In the genomic region with DNA sequence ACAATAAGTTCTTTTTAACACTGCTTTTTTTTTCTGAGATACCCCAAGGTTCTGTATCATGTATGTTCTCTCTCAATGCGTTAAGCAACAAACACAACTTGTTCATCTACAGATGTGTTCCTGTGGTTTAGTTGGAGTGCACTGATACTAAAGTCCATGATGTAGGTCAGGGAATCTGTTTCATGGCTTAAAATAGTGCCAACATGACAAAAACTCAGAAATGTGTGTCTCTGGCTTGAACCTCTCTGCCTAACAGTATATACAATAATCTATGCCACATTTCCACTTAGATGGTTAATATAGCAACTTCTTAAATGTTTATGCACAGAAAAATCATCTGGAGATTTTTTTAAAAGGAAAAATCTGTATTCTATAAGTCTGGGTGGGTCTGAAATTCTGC, we compare ENCODE assay signal across 23 cellular contexts. TPM values are rescaled to one million over a fixed set of nuclear protein-coding genes. Genes with fewer than 3 reads are reported as not detected.
"Had no signal": no experiment of that assay in that cellular context is flagged by ENCODE, and none has a peak within 500 bp of the region (broad histone marks: within the 10 kb centered on the region; RNA-seq: fewer than 3 reads in every experiment).

No MANE protein-coding gene starts in this region.

- H3K27ac Mint-ChIP-seq: activated B cell treated with CpG ODN at 0.5 μM for 24 hours; activated CD4-positive, alpha-beta T cell treated with anti-CD3 and anti-CD28 coated beads, Interleukin-2, amount 10 ng/mL, durations not matched to agents 24 days and 14 days; activated CD8-positive, alpha-beta memory T cell treated with anti-CD3 and anti-CD28 coated beads, Interleukin-2, amount 10 ng/mL, durations not matched to agents 7 days and 5 days; activated naive CD4-positive, alpha-beta T cell treated with anti-CD3 and anti-CD28 coated beads for 36 hours; activated naive CD8-positive, alpha-beta T cell; activated T-helper 17 cell treated with anti-CD3 and anti-CD28 coated beads, Interleukin-2, amount 50 U/mL, for 72 hours; T-helper 17 cell had no signal

- H3K36me3 ChIP-seq: brain microvascular endothelial cell, cardiac muscle cell had no signal

- H3K27me3 ChIP-seq: brain microvascular endothelial cell, cardiac muscle cell had no signal

- ATAC-seq: activated CD8-positive, alpha-beta memory T cell treated with anti-CD3 and anti-CD28 coated beads, Interleukin-2, amount 10 ng/mL, durations not matched to agents 7 days and 5 days; activated T-cell treated with anti-CD3 and anti-CD28 coated beads, Interleukin-2, amount 50 U/mL, for 4 hours; activated T-helper 17 cell treated with anti-CD3 and anti-CD28 coated beads, Interleukin-2, amount 50 U/mL, for 72 hours; T-helper 17 cell had no signal

- H3K27me3 Mint-ChIP-seq: activated B cell treated with CpG ODN at 0.5 μM for 24 hours; activated CD4-positive, alpha-beta T cell treated with anti-CD3 and anti-CD28 coated beads, Interleukin-2, amount 10 ng/mL, durations not matched to agents 24 days and 14 days; activated CD8-positive, alpha-beta memory T cell treated with anti-CD3 and anti-CD28 coated beads, Interleukin-2, amount 10 ng/mL, durations not matched to agents 7 days and 5 days; activated naive CD8-positive, alpha-beta T cell; activated T-helper 17 cell treated with anti-CD3 and anti-CD28 coated beads, Interleukin-2, amount 50 U/mL, for 72 hours had no signal

- H3K4me2 ChIP-seq: PC-9 had no signal

- H3K9me3 Mint-ChIP-seq: activated B cell treated with CpG ODN at 0.5 μM for 24 hours; activated CD4-positive, alpha-beta T cell treated with anti-CD3 and anti-CD28 coated beads, Interleukin-2, amount 10 ng/mL, durations not matched to agents 24 days and 14 days; activated naive CD4-positive, alpha-beta T cell treated with anti-CD3 and anti-CD28 coated beads for 36 hours; activated T-cell treated with anti-CD3 and anti-CD28 coated beads, Interleukin-2, amount 50 U/mL, for 4 hours; activated T-helper 17 cell treated with anti-CD3 and anti-CD28 coated beads, Interleukin-2, amount 50 U/mL, for 72 hours had no signal

- H3K27ac ChIP-seq: brain microvascular endothelial cell, cardiac muscle cell had no signal

- DNase-seq: activated B cell treated with CpG ODN at 0.5 μM for 24 hours; activated CD4-positive, alpha-beta T cell treated with anti-CD3 and anti-CD28 coated beads for 1 hour; activated CD4-positive, alpha-beta T cell treated with anti-CD3 and anti-CD28 coated beads, Interleukin-2, amount 10 ng/mL, durations not matched to agents 24 days and 14 days; activated CD4-positive, alpha-beta T cell treated with anti-CD3 and anti-CD28 coated beads, Interleukin-2, amount 50 U/mL, for 48 hours; activated CD8-positive, alpha-beta memory T cell treated with anti-CD3 and anti-CD28 coated beads, Interleukin-2, amount 10 ng/mL, durations not matched to agents 7 days and 5 days; activated gamma-delta T cell; activated naive CD4-positive, alpha-beta T cell treated with anti-CD3 and anti-CD28 coated beads for 36 hours; activated T-cell treated with anti-CD3 and anti-CD28 coated beads, Interleukin-2, amount 50 U/mL, for 4 hours; amygdala; brain microvascular endothelial cell; NCI-H1092; NCI-H1930; NCI-H2171 treated with DMSO at 0.1 percent for 48 hours; NCI-H446; NCI-H524; PC-9; SIG-M5; T-helper 17 cell; T-helper 9 cell had no signal

- H3K4me3 ChIP-seq: cardiac muscle cell, PC-9 had no signal

- H2AFZ ChIP-seq: PC-9 had no signal

- H3K4me3 Mint-ChIP-seq: activated B cell treated with CpG ODN at 0.5 μM for 24 hours; activated CD4-positive, alpha-beta T cell treated with anti-CD3 and anti-CD28 coated beads, Interleukin-2, amount 10 ng/mL, durations not matched to agents 24 days and 14 days; activated CD8-positive, alpha-beta memory T cell treated with anti-CD3 and anti-CD28 coated beads, Interleukin-2, amount 10 ng/mL, durations not matched to agents 7 days and 5 days; activated naive CD4-positive, alpha-beta T cell treated with anti-CD3 and anti-CD28 coated beads for 36 hours; activated naive CD8-positive, alpha-beta T cell; activated T-cell treated with anti-CD3 and anti-CD28 coated beads, Interleukin-2, amount 50 U/mL, for 4 hours; activated T-helper 17 cell treated with anti-CD3 and anti-CD28 coated beads, Interleukin-2, amount 50 U/mL, for 72 hours; T-helper 17 cell had no signal

- H3K36me3 Mint-ChIP-seq: activated CD8-positive, alpha-beta memory T cell treated with anti-CD3 and anti-CD28 coated beads, Interleukin-2, amount 10 ng/mL, durations not matched to agents 7 days and 5 days; activated naive CD8-positive, alpha-beta T cell had no signal

RNA-seq across cellular contexts. Expression of gene TM4SF18, which starts 51.1 kb away (rescaled TPM):
- total RNA-seq: activated B cell treated with CpG ODN at 0.5 μM for 24 hours; activated CD4-positive, alpha-beta T cell treated with anti-CD3 and anti-CD28 coated beads, Interleukin-2, amount 10 ng/mL, durations not matched to agents 24 days and 14 days; activated CD8-positive, alpha-beta memory T cell treated with anti-CD3 and anti-CD28 coated beads, Interleukin-2, amount 10 ng/mL, durations not matched to agents 7 days and 5 days; activated naive CD4-positive, alpha-beta T cell treated with anti-CD3 and anti-CD28 coated beads for 36 hours; activated T-cell treated with anti-CD3 and anti-CD28 coated beads, Interleukin-2, amount 50 U/mL, for 4 hours; activated T-helper 17 cell treated with anti-CD3 and anti-CD28 coated beads, Interleukin-2, amount 50 U/mL, for 72 hours; MCF 10A; PC-9; T-helper 17 cell had no signal
- polyA plus RNA-seq: cardiac muscle cell had no signal
